In genomic region chr2:73827018-73827417, GRCh38 we compare ENCODE assay signal across 8 cellular contexts. TPM values are rescaled to one million over a fixed set of nuclear protein-coding genes. Genes with fewer than 3 reads are reported as not detected.
DNase-seq lines count a peak whose midpoint lies in the region; ATAC-seq and TF ChIP-seq lines count a peak whose summit lies in the region.

No MANE protein-coding gene starts in this region.

- no peak overlapping the region for H3K4me3 ChIP-seq in astrocyte of the cerebellum (ENCODE audit: low read depth, low read length)

- ATAC-seq in HG03196 (IDR thresholded peaks at IDR 0.05; ENCODE audit: unreplicated experiment) = no peak

- peak; percentile 49 for TF ChIP-seq CTCF in astrocyte of the cerebellum (IDR thresholded peaks at IDR 0.05; ENCODE audit: low read depth, low read length, missing control alignments)

- no peak overlapping the region for H3K27ac Mint-ChIP-seq in activated T-cell treated with anti-CD3 and anti-CD28 coated beads, Interleukin-2, amount 50 U/mL, for 24 hours

- no peaks in the 10 kb centered on the region for H3K27me3 Mint-ChIP-seq in activated T-cell treated with anti-CD3 and anti-CD28 coated beads, Interleukin-2, amount 50 U/mL, for 24 hours

- in situ Hi-C loops in astrocyte of the cerebellum (cut with HindIII; ENCODE audit: low sequenced_read_pairs) = no loop called here

- peaks cover 60% of the 10 kb centered on the region for H3K4me1 Mint-ChIP-seq in activated T-cell treated with anti-CD3 and anti-CD28 coated beads, Interleukin-2, amount 50 U/mL, for 24 hours (ENCODE audit: low read depth)

- peaks cover 19% of the 10 kb centered on the region for H3K36me3 Mint-ChIP-seq in activated T-cell treated with anti-CD3 and anti-CD28 coated beads, Interleukin-2, amount 50 U/mL, for 24 hours (ENCODE audit: low read depth)

- no peaks in the 10 kb centered on the region for H3K9me3 Mint-ChIP-seq in activated T-cell treated with anti-CD3 and anti-CD28 coated beads, Interleukin-2, amount 50 U/mL, for 24 hours

- DNase-seq in activated T-cell treated with anti-CD3 and anti-CD28 coated beads, Interleukin-2, amount 50 U/mL, for 24 hours = no peak
- DNase-seq in activated T-cell treated with anti-CD3 and anti-CD28 coated beads, Interleukin-2, amount 50 U/mL, for 1 hour = no peak
- DNase-seq in NCI-H524 treated with DMSO at 0.1 percent for 48 hours (lab: John Stamatoyannopoulos, UW) (peak; percentile 10), astrocyte of the cerebellum (ENCODE audit: low read depth) (no peak), renal cortical epithelial cell (ENCODE audit: low read depth) (peak; percentile 52), COLO668 (lab: John Stamatoyannopoulos, UW; ENCODE audit: unreplicated experiment) (no peak), iPS-NIHi7 (ENCODE audit: extremely low spot score) (no peak)

- H3K4me3 Mint-ChIP-seq in activated T-cell treated with anti-CD3 and anti-CD28 coated beads, Interleukin-2, amount 50 U/mL, for 24 hours = peak overlapping the region; percentile 96

RNA-seq across cellular contexts. Expression of gene STAMBP, which starts 1.7 kb away (rescaled TPM):
- 36.5 and 61.9 TPM in 2 replicates for total RNA-seq in renal cortical epithelial cell

RNA-seq across cellular contexts. Expression of gene C2orf78, which starts 43.0 kb away (rescaled TPM):
- not detected in 2 replicates for total RNA-seq in renal cortical epithelial cell

RNA-seq across cellular contexts. Expression of gene DUSP11, which starts 47.1 kb away (rescaled TPM):
- total RNA-seq in renal cortical epithelial cell = 23.5 and 40.5 TPM in 2 replicates

Comparison
In these comparisons a context has a peak if more than half of its experiments do, and no peak if none do; other contexts are left out.
1. DNase-seq: peak in NCI-H524 treated with DMSO at 0.1 percent for 48 hours (single experiment) and renal cortical epithelial cell (single experiment); none in activated T-cell treated with anti-CD3 and anti-CD28 coated beads, Interleukin-2, amount 50 U/mL, for 24 hours (single experiment), activated T-cell treated with anti-CD3 and anti-CD28 coated beads, Interleukin-2, amount 50 U/mL, for 1 hour (single experiment), astrocyte of the cerebellum (single experiment), COLO668 (single experiment) and iPS-NIHi7 (single experiment).